Comparison of ENCODE assay signal across 10 cellular contexts in the genomic region with DNA sequence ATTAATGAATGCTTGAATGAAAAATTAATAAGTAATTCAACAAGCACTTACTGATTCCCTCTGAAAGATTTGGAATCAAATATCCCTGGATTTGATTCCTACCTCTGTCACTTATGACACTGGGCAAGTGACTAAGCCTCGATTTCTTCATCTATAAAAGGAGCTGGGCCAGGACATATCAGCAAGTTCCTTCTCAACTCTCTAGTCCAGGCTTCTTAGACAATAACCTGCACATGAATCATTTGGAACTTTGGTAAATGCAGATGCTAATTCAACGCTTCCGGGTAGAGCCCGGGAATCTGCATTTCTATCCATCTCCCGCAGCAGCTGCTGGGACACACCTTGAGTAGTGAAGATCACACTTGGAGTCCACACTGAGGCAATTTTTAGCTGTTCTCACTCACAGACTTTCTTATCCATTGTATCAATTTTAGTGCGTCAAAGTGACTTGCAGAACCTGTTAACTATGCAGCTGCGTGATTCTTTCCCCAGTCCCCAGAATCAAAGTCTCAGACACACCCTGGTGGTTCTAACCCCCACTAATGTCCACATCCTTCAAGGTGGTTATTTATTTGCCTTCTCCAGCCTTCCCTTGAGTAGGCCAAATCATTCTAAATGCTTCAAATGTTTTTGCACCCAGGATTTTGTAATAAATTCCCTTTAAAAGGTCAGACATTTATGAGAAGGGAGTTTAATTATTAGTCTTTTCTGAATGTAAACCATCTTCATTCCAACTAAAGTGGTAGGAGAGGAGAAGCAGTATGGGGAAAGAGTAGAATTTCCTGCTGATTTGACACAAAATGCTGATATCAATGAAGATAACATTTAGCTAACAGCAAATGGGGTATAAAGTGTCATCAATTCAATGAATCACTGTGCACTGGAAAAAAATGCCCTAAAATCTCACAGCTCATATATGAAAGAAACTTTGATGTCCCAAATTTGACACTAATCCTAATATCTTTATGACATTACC. TPM values are rescaled to one million over a fixed set of nuclear protein-coding genes. Genes with fewer than 3 reads are reported as not detected.
DNase-seq lines count a peak whose midpoint lies in the region; ATAC-seq and TF ChIP-seq lines count a peak whose summit lies in the region.
"Had no signal": no experiment of that assay in that cellular context is flagged by ENCODE, and none has a peak within 500 bp of the region (broad histone marks: within the 10 kb centered on the region; RNA-seq: fewer than 3 reads in every experiment).

No MANE protein-coding gene starts in this region.

- peak; percentile 14 for DNase-seq in activated CD4-positive, alpha-beta T cell treated with anti-CD3 and anti-CD28 coated beads for 36 hours
- DNase-seq in activated CD4-positive, alpha-beta T cell treated with anti-CD3 and anti-CD28 coated beads for 48 hours, result no peak
- no peak for DNase-seq in WTC11 (ENCODE audit: low spot score)
- DNase-seq in glomerular visceral epithelial cell (ENCODE audit: extremely low spot score), result peak; percentile 31
- DNase-seq in stimulated activated effector memory CD8-positive, alpha-beta T cell treated with anti-CD3 and anti-CD28 coated beads, Interleukin-12 subunit alpha, Interleukin-12 subunit beta, amount 100 ng/mL, for 72 hours (ENCODE audit: low spot score in 2 of 2), result no peak
- no peak for DNase-seq in testis
- no peak for DNase-seq in esophagus squamous epithelium (lab: John Stamatoyannopoulos, UW)
- DNase-seq: head of caudate nucleus had no signal

- H3K4me1 Mint-ChIP-seq in activated CD4-positive, alpha-beta T cell treated with anti-CD3 and anti-CD28 coated beads for 36 hours, result peaks cover 89% of the 10 kb centered on the region
- peaks cover 49% of the 10 kb centered on the region for H3K4me1 Mint-ChIP-seq in WTC11
- H3K4me1 Mint-ChIP-seq in stimulated activated effector memory CD8-positive, alpha-beta T cell treated with anti-CD3 and anti-CD28 coated beads, Interleukin-12 subunit alpha, Interleukin-12 subunit beta, amount 100 ng/mL, for 72 hours, result peaks cover 53% of the 10 kb centered on the region

- POLR2A ChIA-PET in activated CD4-positive, alpha-beta T cell treated with anti-CD3 and anti-CD28 coated beads for 36 hours (lab: Charles Lee), result interaction anchor here (0.7 to 1.4 kb wide), 6 partner anchors 9 to 72 kb away, joined by 3 to 7 read pairs (median 5); no protein-coding TSS in a partner anchor
- POLR2A ChIA-PET in WTC11 (lab: Charles Lee), result no interaction called here

- H3K4me3 Mint-ChIP-seq in activated CD4-positive, alpha-beta T cell treated with anti-CD3 and anti-CD28 coated beads for 36 hours, result no peak overlapping the region
- H3K4me3 Mint-ChIP-seq in WTC11, result no peak overlapping the region
- H3K4me3 Mint-ChIP-seq in stimulated activated effector memory CD8-positive, alpha-beta T cell treated with anti-CD3 and anti-CD28 coated beads, Interleukin-12 subunit alpha, Interleukin-12 subunit beta, amount 100 ng/mL, for 72 hours, result no peak overlapping the region

- H3K4me3 ChIP-seq in testis, result no peak overlapping the region
- no peak overlapping the region for H3K4me3 ChIP-seq in esophagus squamous epithelium

- no peak for TF ChIP-seq CTCF in WTC11 (IDR thresholded peaks at IDR 0.05)
- no peak for TF ChIP-seq CTCF in testis (IDR thresholded peaks at IDR 0.05)
- TF ChIP-seq CTCF in esophagus squamous epithelium (IDR thresholded peaks at IDR 0.05), result no peak

- ATAC-seq in activated CD4-positive, alpha-beta T cell treated with anti-CD3 and anti-CD28 coated beads for 36 hours, result peak; percentile 9
- ATAC-seq in WTC11 (no peak), GM18511 (IDR thresholded peaks at IDR 0.05; ENCODE audit: unreplicated experiment) (no peak)
- ATAC-seq in stimulated activated effector memory CD8-positive, alpha-beta T cell treated with anti-CD3 and anti-CD28 coated beads, Interleukin-12 subunit alpha, Interleukin-12 subunit beta, amount 100 ng/mL, for 72 hours, result no peak

- TF ChIP-seq POLR2A in testis (IDR thresholded peaks at IDR 0.05) (no peak), esophagus squamous epithelium (IDR thresholded peaks at IDR 0.05) (no peak)

- intact Hi-C loops in activated CD4-positive, alpha-beta T cell treated with anti-CD3 and anti-CD28 coated beads for 36 hours (cut with DNase I, micrococcal nuclease), result no loop called here
- intact Hi-C loops in testis (cut with DNase I; ENCODE audit: low total_unique reads), result no loop called here
- intact Hi-C loops in esophagus squamous epithelium (cut with DNase I), result no loop called here

- CTCF ChIA-PET in activated CD4-positive, alpha-beta T cell treated with anti-CD3 and anti-CD28 coated beads for 36 hours (lab: Charles Lee), result interaction anchor here (0.8 to 2.3 kb wide), 10 partner anchors 10 to 83 kb away, joined by 3 to 14 read pairs (median 4); partner anchors contain the start of gene TAF8
- CTCF ChIA-PET in WTC11 (lab: Charles Lee), result interaction anchor here (0.7 to 1.9 kb wide), 7 partner anchors 26 to 78 kb away, joined by 3 to 12 read pairs (median 4); partner anchors contain the start of genes BYSL, CCND3 and MED20

- H3K27ac Mint-ChIP-seq in activated CD4-positive, alpha-beta T cell treated with anti-CD3 and anti-CD28 coated beads for 36 hours, result peak overlapping the region; percentile 92
- peak overlapping the region; percentile 24 for H3K27ac Mint-ChIP-seq in WTC11
- H3K27ac Mint-ChIP-seq in stimulated activated effector memory CD8-positive, alpha-beta T cell treated with anti-CD3 and anti-CD28 coated beads, Interleukin-12 subunit alpha, Interleukin-12 subunit beta, amount 100 ng/mL, for 72 hours, result peak overlapping the region; percentile 74

- H3K9me3 ChIP-seq in testis (no peaks in the 10 kb centered on the region), esophagus squamous epithelium (no peaks in the 10 kb centered on the region)

- H3K4me1 ChIP-seq in testis (peaks cover 7% of the 10 kb centered on the region), esophagus squamous epithelium (peaks cover 0 to 25% (median 4%) of the 10 kb centered on the region in 3 donors)

- 82% methylated on average over 7 of the region's 7 CpGs for WGBS in testis, 2 donors
- WGBS in esophagus squamous epithelium, 2 donors, result 70 to 86% methylated on average over 7 of the region's 7 CpGs

- no peaks in the 10 kb centered on the region for H3K27me3 Mint-ChIP-seq in activated CD4-positive, alpha-beta T cell treated with anti-CD3 and anti-CD28 coated beads for 36 hours
- H3K27me3 Mint-ChIP-seq in WTC11 (ENCODE audit: low read depth), result no peaks in the 10 kb centered on the region

- no peaks in the 10 kb centered on the region for H3K36me3 ChIP-seq in testis (ENCODE audit: low read depth, missing control alignments)
- peaks cover 0 to 9% (median 0%) of the 10 kb centered on the region in 3 donors for H3K36me3 ChIP-seq in esophagus squamous epithelium

- H3K27me3 ChIP-seq in testis, result no peaks in the 10 kb centered on the region
- H3K27me3 ChIP-seq in esophagus squamous epithelium, result no peaks in the 10 kb centered on the region

- H3K36me3 Mint-ChIP-seq in activated CD4-positive, alpha-beta T cell treated with anti-CD3 and anti-CD28 coated beads for 36 hours (ENCODE audit: low read depth), result peaks cover 18% of the 10 kb centered on the region
- no peaks in the 10 kb centered on the region for H3K36me3 Mint-ChIP-seq in WTC11
- H3K36me3 Mint-ChIP-seq in stimulated activated effector memory CD8-positive, alpha-beta T cell treated with anti-CD3 and anti-CD28 coated beads, Interleukin-12 subunit alpha, Interleukin-12 subunit beta, amount 100 ng/mL, for 72 hours, result no peaks in the 10 kb centered on the region

- peaks cover 3% of the 10 kb centered on the region for H3K9me3 Mint-ChIP-seq in activated CD4-positive, alpha-beta T cell treated with anti-CD3 and anti-CD28 coated beads for 36 hours (ENCODE audit: low read depth)
- H3K9me3 Mint-ChIP-seq in WTC11, result peaks cover 4% of the 10 kb centered on the region; the same call in 1 of the 2 replicates
- H3K9me3 Mint-ChIP-seq in stimulated activated effector memory CD8-positive, alpha-beta T cell treated with anti-CD3 and anti-CD28 coated beads, Interleukin-12 subunit alpha, Interleukin-12 subunit beta, amount 100 ng/mL, for 72 hours, result no peaks in the 10 kb centered on the region

- H3K27ac ChIP-seq in testis (no peak overlapping the region), esophagus squamous epithelium (no peak overlapping the region)
- H3K27ac ChIP-seq: 22Rv1 had no signal

TF ChIP-seq in WTC11, 78 proteins besides CTCF, POLR2A, EP300 and RAD21 (continues in another document):
- TF ChIP-seq TEAD1 (CRISPR knock-in tag; IDR thresholded peaks at IDR 0.05) (no peak), ELF4 (CRISPR knock-in tag; IDR thresholded peaks at IDR 0.05; ENCODE audit: low read depth) (no peak), ZNF263 (CRISPR knock-in tag; IDR thresholded peaks at IDR 0.05; ENCODE audit: low read depth) (no peak), ZNF671 (CRISPR knock-in tag; IDR thresholded peaks at IDR 0.05) (no peak), JUN (CRISPR knock-in tag; IDR thresholded peaks at IDR 0.05) (no peak), ZNF138 (CRISPR knock-in tag; conservative IDR thresholded peaks at IDR 0.05) (no peak)

RNA-seq across cellular contexts. Expression of gene CCND3, which starts 26.0 kb away (rescaled TPM):
- total RNA-seq in activated CD4-positive, alpha-beta T cell treated with anti-CD3 and anti-CD28 coated beads for 36 hours, result 100 to 1,000 TPM; 625 to 806 TPM
- total RNA-seq in WTC11 (2021) (23.0 to 33.6 TPM (median 23.0 TPM) in 3 replicates), testis (10 to 100 TPM; 27.9 to 32.9 TPM), esophagus squamous epithelium (100 to 1,000 TPM in 1 of 4 donors, 10 to 100 TPM in 3; 38.1 to 142 (median 46.5) TPM)
- polyA plus RNA-seq in testis (ENCODE audit: insufficient read depth, low read depth, low replicate concordance), result 21.2 TPM

RNA-seq across cellular contexts. Expression of gene BYSL, which starts 46.3 kb away (rescaled TPM):
- 10 to 100 TPM; 51.6 to 56.0 TPM for total RNA-seq in activated CD4-positive, alpha-beta T cell treated with anti-CD3 and anti-CD28 coated beads for 36 hours
- 40.3 to 50.8 TPM (median 43.8 TPM) in 3 replicates for total RNA-seq in WTC11 (2021)
- total RNA-seq in testis, result 10 to 100 TPM; 13.7 to 18.7 TPM
- 20.5 TPM for polyA plus RNA-seq in testis (ENCODE audit: insufficient read depth, low read depth, low replicate concordance)
- total RNA-seq in esophagus squamous epithelium, result 10 to 100 TPM in 3 of 4 donors, 1 to 10 TPM in 1; 6.3 to 19.4 (median 13.0) TPM

RNA-seq across cellular contexts. Expression of gene MED20, which starts 46.7 kb away (rescaled TPM):
- total RNA-seq in activated CD4-positive, alpha-beta T cell treated with anti-CD3 and anti-CD28 coated beads for 36 hours, result 10 to 100 TPM; 19.4 to 21.6 TPM
- total RNA-seq in WTC11 (2021) (37.5 to 42.4 TPM (median 38.9 TPM) in 3 replicates), testis (10 to 100 TPM; 25.1 TPM), esophagus squamous epithelium (10 to 100 TPM in 3 of 4 donors, 1 to 10 TPM in 1; 6.9 to 18.7 (median 15.0) TPM)
- 15.9 TPM for polyA plus RNA-seq in testis (ENCODE audit: insufficient read depth, low read depth, low replicate concordance)

Comparison
In these comparisons a context has a peak if more than half of its experiments do, and no peak if none do; other contexts are left out.
1. DNase-seq: peak in activated CD4-positive, alpha-beta T cell treated with anti-CD3 and anti-CD28 coated beads for 36 hours (single experiment) and glomerular visceral epithelial cell (single experiment); none in activated CD4-positive, alpha-beta T cell treated with anti-CD3 and anti-CD28 coated beads for 48 hours (single experiment), WTC11 (single experiment), stimulated activated effector memory CD8-positive, alpha-beta T cell treated with anti-CD3 and anti-CD28 coated beads, Interleukin-12 subunit alpha, Interleukin-12 subunit beta, amount 100 ng/mL, for 72 hours (0 of 2), testis (single experiment) and esophagus squamous epithelium (single experiment).
2. H3K27ac Mint-ChIP-seq: peak in every context shown above with its lines; median percentile 92 in activated CD4-positive, alpha-beta T cell treated with anti-CD3 and anti-CD28 coated beads for 36 hours; 74 in stimulated activated effector memory CD8-positive, alpha-beta T cell treated with anti-CD3 and anti-CD28 coated beads, Interleukin-12 subunit alpha, Interleukin-12 subunit beta, amount 100 ng/mL, for 72 hours; 24 in WTC11.
3. RNA of gene CCND3, which starts 26.0 kb away (total RNA-seq): 625 to 806 TPM in activated CD4-positive, alpha-beta T cell treated with anti-CD3 and anti-CD28 coated beads for 36 hours; 38.1 to 142 TPM in esophagus squamous epithelium, 23.0 to 33.6 TPM in WTC11 and 27.9 to 32.9 TPM in testis; every median in the first group is over 4 times any median in the second.